8 cellular contexts compared by ENCODE assay signal in the genomic region with DNA sequence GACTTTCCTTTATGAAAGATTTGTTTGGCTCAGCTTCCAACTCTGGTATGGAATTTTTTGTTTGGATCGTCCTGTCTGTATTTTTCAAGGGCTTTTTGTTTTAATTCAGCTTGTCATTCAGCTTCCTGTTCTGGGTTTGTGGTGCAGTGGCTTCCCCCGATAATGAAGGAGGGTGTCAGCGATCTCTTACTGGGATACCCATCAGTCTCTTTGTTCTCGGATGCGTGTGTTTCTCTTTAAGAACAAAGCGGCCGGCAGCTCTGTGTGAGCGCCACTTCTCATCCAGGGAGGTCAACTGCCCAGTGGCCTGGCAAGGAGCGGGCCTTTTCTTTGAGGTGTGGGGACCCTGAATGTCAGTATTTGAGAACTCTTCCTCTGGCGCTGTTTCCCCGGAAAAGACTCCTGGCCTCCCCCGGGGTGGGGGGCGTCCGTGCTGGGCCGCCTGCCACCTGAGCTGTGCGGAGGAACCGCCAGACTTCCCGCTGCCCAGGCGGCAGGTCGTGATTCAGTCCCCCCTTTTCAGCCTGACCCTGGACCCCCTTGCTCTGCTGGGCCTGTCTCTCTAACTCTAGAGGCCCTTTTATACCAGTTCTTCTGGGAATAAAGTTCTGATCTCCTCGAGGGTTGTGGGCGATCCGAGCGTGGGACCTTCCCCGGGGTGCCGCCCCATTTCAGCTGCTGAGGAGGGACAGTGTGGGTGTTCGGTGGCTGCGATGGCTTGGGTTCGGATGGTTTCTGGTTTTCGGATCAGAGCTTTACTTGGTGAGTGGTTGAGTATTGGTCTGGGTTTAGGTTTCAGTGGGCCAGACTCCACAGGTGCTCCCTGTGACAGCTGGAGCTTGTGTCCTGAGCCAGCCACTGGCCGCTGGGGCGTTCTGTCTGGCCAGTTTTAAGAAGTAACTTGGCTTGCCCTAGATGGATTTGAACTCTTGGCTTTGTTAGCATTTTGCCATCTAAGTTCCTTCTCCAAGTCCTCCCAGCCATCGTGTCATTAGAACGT. TPM values are rescaled to one million over a fixed set of nuclear protein-coding genes. Genes with fewer than 3 reads are reported as not detected.
DNase-seq lines count a peak whose midpoint lies in the region; ATAC-seq and TF ChIP-seq lines count a peak whose summit lies in the region.

No MANE protein-coding gene starts in this region.

- peak overlapping the region; percentile 10 for H3K4me3 ChIP-seq in cardiac muscle cell
- peak overlapping the region; percentile 60 to 71 (median 68) for H3K4me3 ChIP-seq in skeletal muscle tissue (ENCODE audit: low read length in 3 of 3)

- H3K4me1 ChIP-seq in cardiac muscle cell (ENCODE audit: low read depth) (peaks cover 28% of the 10 kb centered on the region), skeletal muscle tissue (ENCODE audit: control insufficient read depth in 3 of 3, insufficient read depth in 3 of 3, low read length in 3 of 3) (peaks cover 67 to 70% (median 69%) of the 10 kb centered on the region in 3 donors)

- peaks cover 58% of the 10 kb centered on the region for H3K36me3 Mint-ChIP-seq in activated CD4-positive, alpha-beta memory T cell treated with anti-CD3 and anti-CD28 coated beads for 36 hours

- H3K36me3 ChIP-seq in cardiac muscle cell (peaks cover 15% of the 10 kb centered on the region), skeletal muscle tissue (ENCODE audit: control insufficient read depth in 3 of 3, insufficient read depth in 3 of 3, low read length in 3 of 3) (peaks cover 19 to 24% (median 19%) of the 10 kb centered on the region in 3 donors)

- intact Hi-C loops in cardiac septum (cut with DNase I): loop anchor here (5.0 kb wide), 1 partner anchor 77 kb away; no protein-coding TSS in a partner anchor
- intact Hi-C loops in activated CD4-positive, alpha-beta memory T cell treated with anti-CD3 and anti-CD28 coated beads for 36 hours (cut with micrococcal nuclease): loop anchor here (5.0 kb wide), 1 partner anchor 88 kb away; the partner anchor contains the start of gene AP3D1
- intact Hi-C loops in posterior cingulate gyrus (cut with DNase I): loop anchor here (5.0 kb wide), 1 partner anchor 83 kb away; no protein-coding TSS in a partner anchor

- H3K27ac ChIP-seq in cardiac muscle cell (no peak overlapping the region), skeletal muscle tissue (ENCODE audit: low read depth, low read length) (peak overlapping the region; percentile 81)

- H3K9me3 ChIP-seq in cardiac muscle cell (ENCODE audit: low read depth) (no peaks in the 10 kb centered on the region), skeletal muscle tissue (ENCODE audit: control insufficient read depth in 3 of 3, low read length in 3 of 3) (no peaks in the 10 kb centered on the region)

- TF ChIP-seq CTCF in cardiac muscle cell (IDR thresholded peaks at IDR 0.05; ENCODE audit: low read depth, low read length): no peak

- no peak for ATAC-seq in GM21786 (IDR thresholded peaks at IDR 0.05; ENCODE audit: unreplicated experiment)

- peak in 1 of 2 donors; percentile 76 for DNase-seq in cardiac muscle cell (ENCODE audit: low read depth in 1 of 2, low spot score in 1 of 2)
- DNase-seq in cardiac septum (ENCODE audit: low spot score): no peak
- peak; percentile 50 for DNase-seq in activated CD4-positive, alpha-beta memory T cell treated with anti-CD3 and anti-CD28 coated beads for 36 hours
- DNase-seq in glomerular visceral epithelial cell (ENCODE audit: extremely low spot score): peak; percentile 57
- DNase-seq in posterior cingulate gyrus: no peak
- DNase-seq in GOT3 (lab: John Stamatoyannopoulos, UW): no peak

- no peaks in the 10 kb centered on the region for H3K9me3 Mint-ChIP-seq in activated CD4-positive, alpha-beta memory T cell treated with anti-CD3 and anti-CD28 coated beads for 36 hours

- H3K4me3 Mint-ChIP-seq in activated CD4-positive, alpha-beta memory T cell treated with anti-CD3 and anti-CD28 coated beads for 36 hours: peak overlapping the region; percentile 97

- H3K27ac Mint-ChIP-seq in activated CD4-positive, alpha-beta memory T cell treated with anti-CD3 and anti-CD28 coated beads for 36 hours: peak overlapping the region; percentile 95

- H3K27me3 ChIP-seq in cardiac muscle cell (no peaks in the 10 kb centered on the region), skeletal muscle tissue (ENCODE audit: control insufficient read depth in 3 of 3, insufficient read depth in 3 of 3, low read length in 3 of 3) (no peaks in the 10 kb centered on the region)

- CTCF ChIA-PET in activated CD4-positive, alpha-beta memory T cell treated with anti-CD3 and anti-CD28 coated beads for 36 hours (lab: Charles Lee): interaction anchor here (0.6 to 7.8 kb wide), 10 partner anchors 12 to 371 kb away, joined by 3 to 58 read pairs (median 4); no protein-coding TSS in a partner anchor

- POLR2A ChIA-PET in activated CD4-positive, alpha-beta memory T cell treated with anti-CD3 and anti-CD28 coated beads for 36 hours (lab: Charles Lee): interaction anchor here (1.0 to 2.3 kb wide), 5 partner anchors 11 to 88 kb away, joined by 3 to 10 read pairs (median 4); partner anchors contain the start of gene AP3D1

- H3K27me3 Mint-ChIP-seq in activated CD4-positive, alpha-beta memory T cell treated with anti-CD3 and anti-CD28 coated beads for 36 hours: peaks cover 4% of the 10 kb centered on the region

- H3K4me1 Mint-ChIP-seq in activated CD4-positive, alpha-beta memory T cell treated with anti-CD3 and anti-CD28 coated beads for 36 hours (ENCODE audit: low read depth): peaks cover 53% of the 10 kb centered on the region

- H3K9ac ChIP-seq in skeletal muscle tissue (ENCODE audit: low read depth in 1 of 3, low read length in 3 of 3): peak overlapping the region; percentile 70 to 82 (median 78)

RNA-seq across cellular contexts. Expression of gene SF3A2, which starts 3.4 kb away (rescaled TPM):
- total RNA-seq in cardiac muscle cell (60.6 and 66.9 TPM in 2 replicates), cardiac septum (34.1 TPM), skeletal muscle tissue (37.6 TPM)
- polyA plus RNA-seq in cardiac muscle cell: 110 and 111 TPM in 2 replicates
- total RNA-seq in activated CD4-positive, alpha-beta memory T cell treated with anti-CD3 and anti-CD28 coated beads for 36 hours: 100 to 1,000 TPM; 123 to 134 TPM

RNA-seq across cellular contexts. Expression of gene PLEKHJ1, which starts 3.9 kb away (rescaled TPM):
- 255 and 361 TPM in 2 replicates for total RNA-seq in cardiac muscle cell
- 297 and 342 TPM in 2 replicates for polyA plus RNA-seq in cardiac muscle cell
- 51.2 TPM for total RNA-seq in cardiac septum
- total RNA-seq in activated CD4-positive, alpha-beta memory T cell treated with anti-CD3 and anti-CD28 coated beads for 36 hours: 10 to 100 TPM; 60.8 to 64.0 TPM
- 63.2 TPM for total RNA-seq in skeletal muscle tissue

RNA-seq across cellular contexts. Expression of gene AMH, which starts 9.1 kb away (rescaled TPM):
- total RNA-seq in cardiac muscle cell: 24.1 and 45.6 TPM in 2 replicates
- 23.2 and 71.4 TPM in 2 replicates for polyA plus RNA-seq in cardiac muscle cell
- 1.5 TPM for total RNA-seq in cardiac septum
- 1 to 10 TPM; 2.8 to 3.4 TPM for total RNA-seq in activated CD4-positive, alpha-beta memory T cell treated with anti-CD3 and anti-CD28 coated beads for 36 hours
- 0.52 TPM for total RNA-seq in skeletal muscle tissue

RNA-seq across cellular contexts. Expression of gene JSRP1, which starts 16.1 kb away (rescaled TPM):
- 1.9 and 5.4 TPM in 2 replicates for total RNA-seq in cardiac muscle cell
- polyA plus RNA-seq in cardiac muscle cell: 0.79 and 4.2 TPM in 2 replicates
- 0.46 TPM for total RNA-seq in cardiac septum
- total RNA-seq in activated CD4-positive, alpha-beta memory T cell treated with anti-CD3 and anti-CD28 coated beads for 36 hours: 1 to 10 TPM in 1 of 2 experiments, under 1 TPM in 1; 0.56 to 1.2 TPM
- total RNA-seq in skeletal muscle tissue: 79.3 TPM

RNA-seq across cellular contexts. Expression of gene PEAK3, which starts 41.9 kb away (rescaled TPM):
- total RNA-seq in cardiac muscle cell: 0.48 TPM in 1 of 2 replicates, not detected in the other
- polyA plus RNA-seq in cardiac muscle cell: 0.06 and 0.51 TPM in 2 replicates
- 0.19 TPM for total RNA-seq in cardiac septum
- total RNA-seq in activated CD4-positive, alpha-beta memory T cell treated with anti-CD3 and anti-CD28 coated beads for 36 hours: not detected
- total RNA-seq in skeletal muscle tissue: not detected

Comparison
In these comparisons a context has a peak if more than half of its experiments do, and no peak if none do; other contexts are left out.
1. DNase-seq: peak in activated CD4-positive, alpha-beta memory T cell treated with anti-CD3 and anti-CD28 coated beads for 36 hours (single experiment) and glomerular visceral epithelial cell (single experiment); none in cardiac septum (single experiment), posterior cingulate gyrus (0 of 10) and GOT3 (single experiment).